15 cellular contexts compared by ENCODE assay signal in the genomic region with DNA sequence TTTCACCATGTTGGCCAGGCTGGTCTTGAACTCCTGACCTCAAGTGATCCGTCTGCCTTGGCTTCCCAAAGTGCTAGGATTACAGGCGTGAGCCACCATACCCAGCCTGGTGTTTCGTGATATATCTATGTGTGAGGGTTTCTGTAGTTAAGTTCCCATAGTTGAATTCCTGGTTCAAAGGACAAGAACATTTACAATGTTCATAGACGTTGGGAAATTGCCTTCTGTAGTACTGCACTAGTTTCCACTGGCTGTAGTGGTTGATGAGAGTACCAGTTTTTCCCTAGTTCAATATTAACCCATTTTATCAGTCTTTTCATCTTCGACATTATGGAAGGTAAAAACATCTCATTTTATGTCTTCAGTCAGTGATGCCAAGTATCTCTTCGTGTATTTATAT.
"Had no signal": no experiment of that assay in that cellular context is flagged by ENCODE, and none has a peak within 500 bp of the region (broad histone marks: within the 10 kb centered on the region; RNA-seq: fewer than 3 reads in every experiment).

No MANE protein-coding gene starts in this region.

- H3K36me3 ChIP-seq: ascending aorta, suprapubic skin had no signal

- H3K27ac ChIP-seq: ascending aorta, coronary artery, suprapubic skin had no signal

- H3K4me3 ChIP-seq: ascending aorta, coronary artery, lung, suprapubic skin had no signal

- ATAC-seq: activated CD4-positive, alpha-beta T cell treated with anti-CD3 and anti-CD28 coated beads for 36 hours; activated CD8-positive, alpha-beta T cell treated with anti-CD3 and anti-CD28 coated beads, Interleukin-2, amount 10 ng/mL, durations not matched to agents 7 days and 5 days; stimulated activated naive CD8-positive, alpha-beta T cell treated with anti-CD3 and anti-CD28 coated beads, Interleukin-15, Interleukin-2, amounts not matched to agents 100 U/mL and 50 U/mL, for 24 hours had no signal

- H3K4me1 ChIP-seq: ascending aorta had no signal

- H3K27ac Mint-ChIP-seq: activated CD4-positive, alpha-beta T cell treated with anti-CD3 and anti-CD28 coated beads for 36 hours; activated CD8-positive, alpha-beta T cell treated with anti-CD3 and anti-CD28 coated beads, Interleukin-2, amount 10 ng/mL, durations not matched to agents 7 days and 5 days had no signal

- H3K9me3 ChIP-seq: ascending aorta, suprapubic skin had no signal

- H3K27me3 ChIP-seq: ascending aorta, suprapubic skin had no signal

- H3K4me3 Mint-ChIP-seq: activated CD4-positive, alpha-beta T cell treated with anti-CD3 and anti-CD28 coated beads for 36 hours; activated CD8-positive, alpha-beta T cell treated with anti-CD3 and anti-CD28 coated beads, Interleukin-2, amount 10 ng/mL, durations not matched to agents 7 days and 5 days; nephron had no signal

- DNase-seq: activated CD4-positive, alpha-beta T cell treated with anti-CD3 and anti-CD28 coated beads for 36 hours; activated CD8-positive, alpha-beta memory T cell treated with anti-CD3 and anti-CD28 coated beads, Interleukin-2, amount 50 U/mL, for 48 hours; activated CD8-positive, alpha-beta T cell treated with anti-CD3 and anti-CD28 coated beads, Interleukin-2, amount 10 ng/mL, durations not matched to agents 7 days and 5 days; effector CD8-positive, alpha-beta T cell; hippocampal formation; kidney glomerular epithelial cell; occipital lobe; stimulated activated CD4-positive, alpha-beta T cell treated with anti-CD3 and anti-CD28 coated beads, Interleukin-12 subunit alpha, Interleukin-12 subunit beta, amount 100 ng/mL, for 4 hours; stimulated activated naive CD8-positive, alpha-beta T cell treated with anti-CD3 and anti-CD28 coated beads, Interleukin-15, Interleukin-2, amounts not matched to agents 100 U/mL and 50 U/mL, for 24 hours; T1000 had no signal
